Comparison of ENCODE assay signal across 1 cellular context in genomic region chr22:46483353-46483752, GRCh38.
TF ChIP-seq lines count a peak whose summit lies in the region.

No MANE protein-coding gene starts in this region.

TF ChIP-seq in WTC11, 78 proteins besides CTCF, POLR2A, EP300 and RAD21 (continued from another document):
- TF ChIP-seq TCF7 (CRISPR knock-in tag; IDR thresholded peaks at IDR 0.05; ENCODE audit: low read depth) (no peak), TP53 (CRISPR knock-in tag; IDR thresholded peaks at IDR 0.05) (no peak), ZMAT4 (CRISPR knock-in tag; IDR thresholded peaks at IDR 0.05) (no peak), AFF4 (CRISPR knock-in tag; IDR thresholded peaks at IDR 0.05; ENCODE audit: borderline replicate concordance) (no peak), CREB1 (CRISPR knock-in tag; IDR thresholded peaks at IDR 0.05) (no peak), ZNF263 (CRISPR knock-in tag; IDR thresholded peaks at IDR 0.05; ENCODE audit: low read depth) (no peak), GTF2I (CRISPR knock-in tag; conservative IDR thresholded peaks at IDR 0.05) (no peak)
TF ChIP-seq in WTC11: peak in this region for 0.
